Comparison of ENCODE assay signal across 8 cellular contexts in genomic region chr16:67666032-67666537, GRCh38. TPM values are rescaled to one million over a fixed set of nuclear protein-coding genes. Genes with fewer than 3 reads are reported as not detected.
DNase-seq lines count a peak whose midpoint lies in the region; TF ChIP-seq lines count a peak whose summit lies in the region.

No MANE protein-coding gene starts in this region.

- peaks cover 2% of the 10 kb centered on the region for H3K36me3 Mint-ChIP-seq in mesothelial cell of epicardium

- no peak overlapping the region for H3K27ac Mint-ChIP-seq in mesothelial cell of epicardium

- H3K4me1 ChIP-seq in vagina: peaks cover 43% of the 10 kb centered on the region

- DNase-seq in activated CD4-positive, CD25-positive, alpha-beta regulatory T cell treated with anti-CD3 and anti-CD28 coated beads, Interleukin-2, amount 50 U/mL, for 72 hours: peak; percentile 43
- no peak for DNase-seq in activated CD4-positive, CD25-positive, alpha-beta regulatory T cell (lab: John Stamatoyannopoulos, UW)
- DNase-seq in NB4 (ENCODE audit: low read depth) (peak; percentile 61), coronary artery (ENCODE audit: low spot score) (no peak), mesothelial cell of epicardium (ENCODE audit: low spot score in 2 of 2, unreplicated experiment in 2 of 2) (no peak), vagina (ENCODE audit: extremely low spot score in 2 of 2) (no peak), SIG-M5 treated with dmso at 0.1 percent for 504 hours (lab: John Stamatoyannopoulos, UW; ENCODE audit: unreplicated experiment) (no peak), H4 (ENCODE audit: low spot score) (no peak)

- no peaks in the 10 kb centered on the region for H3K9me3 Mint-ChIP-seq in mesothelial cell of epicardium

- H3K4me3 Mint-ChIP-seq in mesothelial cell of epicardium: peak overlapping the region; percentile 70

- intact Hi-C loops in vagina (cut with DNase I): loop anchor here (2.0 kb wide), 1 partner anchor 103 kb away; the partner anchor contains the start of gene CTCF

- H3K27me3 ChIP-seq in vagina: no peaks in the 10 kb centered on the region

- H3K4me1 Mint-ChIP-seq in mesothelial cell of epicardium: peaks cover 8% of the 10 kb centered on the region

- H3K27ac ChIP-seq in coronary artery (peak overlapping the region; percentile 86 to 96), vagina (peak overlapping the region; percentile 90)

- TF ChIP-seq CTCF in NB4 (IDR thresholded peaks at IDR 0.05; ENCODE audit: low read depth, low read length) (no peak), coronary artery (IDR thresholded peaks at IDR 0.05) (no peak), mesothelial cell of epicardium (IDR thresholded peaks at IDR 0.05; ENCODE audit: unreplicated experiment) (no peak), vagina (IDR thresholded peaks at IDR 0.05) (no peak)

- H3K36me3 ChIP-seq in vagina: no peaks in the 10 kb centered on the region

- H3K9me3 ChIP-seq in vagina: no peaks in the 10 kb centered on the region

- no peaks in the 10 kb centered on the region for H3K27me3 Mint-ChIP-seq in mesothelial cell of epicardium (ENCODE audit: low read depth)

- H3K4me3 ChIP-seq in NB4 (ENCODE audit: low read depth, low read length) (peak overlapping the region; percentile 67), coronary artery (peak overlapping the region; percentile 84), vagina (peak overlapping the region; percentile 67 to 78)

- no peak for TF ChIP-seq POLR2A in NB4 (IDR thresholded peaks at IDR 0.05; ENCODE audit: extremely low read depth, insufficient read length)
- no peak for TF ChIP-seq POLR2A in vagina (IDR thresholded peaks at IDR 0.05)

RNA-seq across cellular contexts. Expression of gene ENKD1, which starts 0.5 kb away (rescaled TPM):
- 11.7 to 13.0 TPM (median 12.8 TPM) in 3 replicates for total RNA-seq in mesothelial cell of epicardium
- total RNA-seq in vagina: 14.7 TPM
- total RNA-seq in H4 (2014; rRNA removed; shearing (Covaris generic)): 5.6 and 6.6 TPM in 2 replicates

RNA-seq across cellular contexts. Expression of gene C16orf86, which starts 0.5 kb away (rescaled TPM):
- total RNA-seq in mesothelial cell of epicardium (1.2 to 2.0 TPM (median 1.8 TPM) in 3 replicates), vagina (10.3 TPM)
- not detected in 2 replicates for total RNA-seq in H4 (2014; rRNA removed; shearing (Covaris generic))

RNA-seq across cellular contexts. Expression of gene PARD6A, which starts 5.3 kb away (rescaled TPM):
- total RNA-seq in mesothelial cell of epicardium (1.9 to 2.2 TPM (median 1.9 TPM) in 3 replicates), vagina (1.2 TPM)
- not detected in 2 replicates for total RNA-seq in H4 (2014; rRNA removed; shearing (Covaris generic))

RNA-seq across cellular contexts. Expression of gene ACD, which starts 6.0 kb away (rescaled TPM):
- total RNA-seq in mesothelial cell of epicardium (24.5 to 27.9 TPM (median 25.8 TPM) in 3 replicates), vagina (38.8 TPM)
- 29.1 and 45.6 TPM in 2 replicates for total RNA-seq in H4 (2014; rRNA removed; shearing (Covaris generic))

RNA-seq across cellular contexts. Expression of gene CARMIL2, which starts 21.1 kb away (rescaled TPM):
- total RNA-seq in mesothelial cell of epicardium: 6.7 to 10.2 TPM (median 8.0 TPM) in 3 replicates
- total RNA-seq in vagina: 5.6 TPM
- 0.17 and 0.18 TPM in 2 replicates for total RNA-seq in H4 (2014; rRNA removed; shearing (Covaris generic))

Comparison
In these comparisons a context has a peak if more than half of its experiments do, and no peak if none do; other contexts are left out.
1. DNase-seq: peak in activated CD4-positive, CD25-positive, alpha-beta regulatory T cell treated with anti-CD3 and anti-CD28 coated beads, Interleukin-2, amount 50 U/mL, for 72 hours (single experiment) and NB4 (single experiment); none in activated CD4-positive, CD25-positive, alpha-beta regulatory T cell (0 of 4), coronary artery (single experiment), mesothelial cell of epicardium (0 of 2), vagina (0 of 2), SIG-M5 treated with dmso at 0.1 percent for 504 hours (single experiment) and H4 (single experiment).
2. Peak in every context shown above with its lines, with median percentiles within 50 percentile points of each other: H3K4me3 ChIP-seq.